20 cellular contexts compared by ENCODE assay signal in the genomic region with DNA sequence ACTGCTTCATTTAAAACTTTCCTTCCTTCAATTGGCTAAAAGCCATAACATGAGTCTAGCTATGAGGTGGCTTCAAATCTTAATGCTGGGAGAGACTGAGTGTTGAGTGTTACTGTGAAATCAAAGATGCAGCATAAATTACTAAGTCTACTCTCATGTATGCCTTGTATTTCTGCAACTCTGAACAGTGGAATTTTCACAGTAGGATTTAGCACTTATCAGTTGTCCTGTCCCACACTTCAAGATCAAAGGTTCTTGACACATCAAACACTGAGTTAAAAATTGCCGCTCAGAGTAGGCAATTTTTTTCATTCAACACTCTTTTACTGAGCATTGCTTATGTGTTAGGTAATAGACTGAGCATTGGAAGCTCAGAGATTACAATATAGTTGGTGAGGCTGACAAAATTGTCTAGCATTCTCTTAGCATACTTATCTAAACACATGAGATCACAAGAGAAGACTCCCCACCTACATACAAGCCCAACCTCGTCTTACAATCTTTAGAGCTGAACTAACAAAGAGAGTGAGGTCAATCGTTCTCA. TPM values are rescaled to one million over a fixed set of nuclear protein-coding genes. Genes with fewer than 3 reads are reported as not detected.
DNase-seq lines count a peak whose midpoint lies in the region; ATAC-seq and TF ChIP-seq lines count a peak whose summit lies in the region.
"Had no signal": no experiment of that assay in that cellular context is flagged by ENCODE, and none has a peak within 500 bp of the region (broad histone marks: within the 10 kb centered on the region; RNA-seq: fewer than 3 reads in every experiment).

No MANE protein-coding gene starts in this region.

- H3K4me1 Mint-ChIP-seq in activated CD4-positive, alpha-beta T cell treated with anti-CD3 and anti-CD28 coated beads for 36 hours: peaks cover 4% of the 10 kb centered on the region
- peaks cover 5% of the 10 kb centered on the region for H3K4me1 Mint-ChIP-seq in activated CD4-positive, alpha-beta T cell treated with anti-CD3 and anti-CD28 coated beads, Interleukin-2, amount 10 ng/mL, durations not matched to agents 24 days and 14 days

- intact Hi-C loops in activated CD4-positive, alpha-beta T cell treated with anti-CD3 and anti-CD28 coated beads for 36 hours (cut with DNase I, micrococcal nuclease): no loop called here
- intact Hi-C loops in activated CD4-positive, alpha-beta T cell treated with anti-CD3 and anti-CD28 coated beads, Interleukin-2, amount 10 ng/mL, durations not matched to agents 24 days and 14 days (cut with micrococcal nuclease): no loop called here

- no peaks in the 10 kb centered on the region for H3K27me3 Mint-ChIP-seq in activated CD4-positive, alpha-beta T cell treated with anti-CD3 and anti-CD28 coated beads for 36 hours
- peaks cover 2% of the 10 kb centered on the region for H3K27me3 Mint-ChIP-seq in activated CD4-positive, alpha-beta T cell treated with anti-CD3 and anti-CD28 coated beads, Interleukin-2, amount 10 ng/mL, durations not matched to agents 24 days and 14 days

- no peak for TF ChIP-seq CTCF in BE2C (IDR thresholded peaks at IDR 0.05; ENCODE audit: low read depth, low read length)

- CTCF ChIA-PET in activated CD4-positive, alpha-beta T cell treated with anti-CD3 and anti-CD28 coated beads for 36 hours (lab: Charles Lee): interaction anchor here (0.7 to 1.1 kb wide), 2 partner anchors 52 to 417 kb away, joined by 3 read pairs; no protein-coding TSS in a partner anchor

- no peak overlapping the region for H3K4me3 ChIP-seq in BE2C (ENCODE audit: low read depth, low read length)
- H3K4me3 ChIP-seq: gastroesophageal sphincter, stomach had no signal

- DNase-seq in activated CD4-positive, alpha-beta T cell treated with anti-CD3 and anti-CD28 coated beads for 36 hours: no peak
- DNase-seq in activated CD4-positive, alpha-beta T cell treated with anti-CD3 and anti-CD28 coated beads, Interleukin-2, amount 10 ng/mL, durations not matched to agents 24 days and 14 days: no peak
- peak; percentile 51 for DNase-seq in astrocyte of the hippocampus (ENCODE audit: low read depth, low spot score)
- peak; percentile 88 for DNase-seq in iris pigment epithelial cell (ENCODE audit: low read depth)
- peak; percentile 49 for DNase-seq in stromal cell of bone marrow (ENCODE audit: low read depth)
- no peak for DNase-seq in NCI-H2171 treated with DMSO at 0.1 percent for 48 hours (lab: John Stamatoyannopoulos, UW)
- DNase-seq in BE2C: no peak
- DNase-seq: activated CD4-positive, alpha-beta T cell treated with anti-CD3 and anti-CD28 coated beads, Interleukin-2, amount 50 U/mL, for 48 hours; activated T-cell treated with anti-CD3 and anti-CD28 coated beads, Interleukin-2, amount 50 U/mL, for 72 hours; aorta; DMS79 treated with DMSO at 0.1 percent for 48 hours; NCI-H1105 treated with DMSO at 0.1 percent for 48 hours; NCI-H345; nucleus accumbens; stomach had no signal

- H3K36me3 ChIP-seq in BE2C: no peaks in the 10 kb centered on the region
- H3K36me3 ChIP-seq: gastroesophageal sphincter, stomach had no signal

- no peak overlapping the region for H3K27ac Mint-ChIP-seq in activated CD4-positive, alpha-beta T cell treated with anti-CD3 and anti-CD28 coated beads for 36 hours
- no peak overlapping the region for H3K27ac Mint-ChIP-seq in activated CD4-positive, alpha-beta T cell treated with anti-CD3 and anti-CD28 coated beads, Interleukin-2, amount 10 ng/mL, durations not matched to agents 24 days and 14 days
- H3K27ac Mint-ChIP-seq: activated T-cell treated with anti-CD3 and anti-CD28 coated beads, Interleukin-2, amount 50 U/mL, for 72 hours had no signal

- H3K9me3 ChIP-seq in BE2C: no peaks in the 10 kb centered on the region
- H3K9me3 ChIP-seq: gastroesophageal sphincter, stomach had no signal

- no peak overlapping the region for H3K4me3 Mint-ChIP-seq in activated CD4-positive, alpha-beta T cell treated with anti-CD3 and anti-CD28 coated beads for 36 hours
- no peak overlapping the region for H3K4me3 Mint-ChIP-seq in activated CD4-positive, alpha-beta T cell treated with anti-CD3 and anti-CD28 coated beads, Interleukin-2, amount 10 ng/mL, durations not matched to agents 24 days and 14 days
- H3K4me3 Mint-ChIP-seq: activated T-cell treated with anti-CD3 and anti-CD28 coated beads, Interleukin-2, amount 50 U/mL, for 72 hours had no signal

- no peaks in the 10 kb centered on the region for H3K4me1 ChIP-seq in BE2C
- H3K4me1 ChIP-seq: gastroesophageal sphincter had no signal

- H3K9me3 Mint-ChIP-seq in activated CD4-positive, alpha-beta T cell treated with anti-CD3 and anti-CD28 coated beads for 36 hours (ENCODE audit: low read depth): no peaks in the 10 kb centered on the region
- H3K9me3 Mint-ChIP-seq in activated CD4-positive, alpha-beta T cell treated with anti-CD3 and anti-CD28 coated beads, Interleukin-2, amount 10 ng/mL, durations not matched to agents 24 days and 14 days: peaks cover 2% of the 10 kb centered on the region
- H3K9me3 Mint-ChIP-seq: activated T-cell treated with anti-CD3 and anti-CD28 coated beads, Interleukin-2, amount 50 U/mL, for 72 hours had no signal

- ATAC-seq in activated CD4-positive, alpha-beta T cell treated with anti-CD3 and anti-CD28 coated beads for 36 hours: peak; percentile 51
- no peak for ATAC-seq in GM21381 (IDR thresholded peaks at IDR 0.05; ENCODE audit: unreplicated experiment)
- ATAC-seq: activated T-cell treated with anti-CD3 and anti-CD28 coated beads, Interleukin-2, amount 50 U/mL, for 72 hours; gastroesophageal sphincter had no signal

- H3K27me3 ChIP-seq in BE2C: no peaks in the 10 kb centered on the region; the same call in 1 of the 2 replicates
- H3K27me3 ChIP-seq: gastroesophageal sphincter, stomach had no signal

- POLR2A ChIA-PET in activated CD4-positive, alpha-beta T cell treated with anti-CD3 and anti-CD28 coated beads for 36 hours (lab: Charles Lee): no interaction called here

- no peaks in the 10 kb centered on the region for H3K36me3 Mint-ChIP-seq in activated CD4-positive, alpha-beta T cell treated with anti-CD3 and anti-CD28 coated beads for 36 hours (ENCODE audit: low read depth)
- H3K36me3 Mint-ChIP-seq in activated CD4-positive, alpha-beta T cell treated with anti-CD3 and anti-CD28 coated beads, Interleukin-2, amount 10 ng/mL, durations not matched to agents 24 days and 14 days (ENCODE audit: low read depth): no peaks in the 10 kb centered on the region

RNA-seq across cellular contexts. Expression of a gene that starts 56.4 kb away (rescaled TPM):
- under 1 TPM in 1 of 2 experiments, not detected in 1; 0.16 TPM for total RNA-seq in activated CD4-positive, alpha-beta T cell treated with anti-CD3 and anti-CD28 coated beads for 36 hours
- not detected in 2 replicates for total RNA-seq in activated CD4-positive, alpha-beta T cell treated with anti-CD3 and anti-CD28 coated beads, Interleukin-2, amount 10 ng/mL, durations not matched to agents 24 days and 14 days
- not detected for polyA plus RNA-seq in BE2C (2012; ENCODE audit: insufficient read depth, insufficient read length, low read depth)
- total RNA-seq: H4, mononuclear cell, SK-MEL-5 had no signal

RNA-seq across cellular contexts. Expression of a gene that starts 56.4 kb away (rescaled TPM):
- not detected for total RNA-seq in activated CD4-positive, alpha-beta T cell treated with anti-CD3 and anti-CD28 coated beads for 36 hours
- not detected in 2 replicates for total RNA-seq in activated CD4-positive, alpha-beta T cell treated with anti-CD3 and anti-CD28 coated beads, Interleukin-2, amount 10 ng/mL, durations not matched to agents 24 days and 14 days
- polyA plus RNA-seq in BE2C (2012; ENCODE audit: insufficient read depth, insufficient read length, low read depth): not detected
- total RNA-seq: activated T-cell treated with anti-CD3 and anti-CD28 coated beads, Interleukin-2, amount 50 U/mL, for 72 hours; H4; mononuclear cell had no signal

RNA-seq across cellular contexts. Expression of a gene that starts 59.8 kb away (rescaled TPM):
- 100 to 1,000 TPM; 182 to 214 TPM for total RNA-seq in activated CD4-positive, alpha-beta T cell treated with anti-CD3 and anti-CD28 coated beads for 36 hours
- 306 and 307 TPM in 2 replicates for total RNA-seq in activated CD4-positive, alpha-beta T cell treated with anti-CD3 and anti-CD28 coated beads, Interleukin-2, amount 10 ng/mL, durations not matched to agents 24 days and 14 days
- polyA plus RNA-seq in BE2C (2012; ENCODE audit: insufficient read depth, insufficient read length, low read depth): 27.6 TPM

Comparison
In these comparisons a context has a peak if more than half of its experiments do, and no peak if none do; other contexts are left out.
1. DNase-seq: peak in astrocyte of the hippocampus (single experiment), iris pigment epithelial cell (single experiment) and stromal cell of bone marrow (single experiment); none in activated CD4-positive, alpha-beta T cell treated with anti-CD3 and anti-CD28 coated beads for 36 hours (single experiment), activated CD4-positive, alpha-beta T cell treated with anti-CD3 and anti-CD28 coated beads, Interleukin-2, amount 10 ng/mL, durations not matched to agents 24 days and 14 days (single experiment), NCI-H2171 treated with DMSO at 0.1 percent for 48 hours (single experiment) and BE2C (single experiment).